Comparison of ENCODE assay signal across 8 cellular contexts in genomic region chr2:37671816-37672103, GRCh38. TPM values are rescaled to one million over a fixed set of nuclear protein-coding genes. Genes with fewer than 3 reads are reported as not detected.
DNase-seq lines count a peak whose midpoint lies in the region; ATAC-seq and TF ChIP-seq lines count a peak whose summit lies in the region.

No MANE protein-coding gene starts in this region.

- H3K79me2 ChIP-seq in Karpas-422 (ENCODE audit: low read length), result peaks cover 28% of the 10 kb centered on the region

- peak overlapping the region; percentile 92 to 100 (median 98) for H3K27ac ChIP-seq in heart left ventricle
- peak overlapping the region; percentile 46 for H3K27ac ChIP-seq in Karpas-422 (ENCODE audit: low read length)
- peak overlapping the region; percentile 93 to 94 for H3K27ac ChIP-seq in breast epithelium

- H3K9me3 ChIP-seq in heart left ventricle, result no peaks in the 10 kb centered on the region
- H3K9me3 ChIP-seq in Karpas-422 (ENCODE audit: low read length), result no peaks in the 10 kb centered on the region
- no peaks in the 10 kb centered on the region for H3K9me3 ChIP-seq in breast epithelium
- no peaks in the 10 kb centered on the region for H3K9me3 ChIP-seq in mononuclear cell (ENCODE audit: low read depth, low read length)

- TF ChIP-seq CTCF in heart left ventricle (IDR thresholded peaks at IDR 0.05), result no peak
- TF ChIP-seq CTCF in breast epithelium (IDR thresholded peaks at IDR 0.05), result no peak

- peak overlapping the region; percentile 89 for H3K4me2 ChIP-seq in Karpas-422 (ENCODE audit: low read depth, low read length, poor library complexity, severe bottlenecking)

- DNase-seq in heart left ventricle (peak in 1 of 5 donors; percentile 37), cardiac septum (ENCODE audit: low spot score) (no peak), Karpas-422 (no peak), breast epithelium (ENCODE audit: low spot score in 2 of 2) (peak in 1 of 2 donors; percentile 41), SIG-M5 treated with dmso at 0.1 percent for 504 hours (lab: John Stamatoyannopoulos, UW; ENCODE audit: unreplicated experiment) (no peak), NCI-H748 treated with DMSO at 0.1 percent for 48 hours (lab: John Stamatoyannopoulos, UW) (no peak)

- intact Hi-C loops in heart left ventricle (cut with DNase I) (loop anchor here in 8 of 10 donors (1.0 to 10.0 kb wide), 20 partner anchors 15 to 259 kb away; no protein-coding TSS in a partner anchor), cardiac septum (cut with DNase I) (loop anchor here (1.0 to 10.0 kb wide), 4 partner anchors 123 to 257 kb away; no protein-coding TSS in a partner anchor), breast epithelium (cut with DNase I; ENCODE audit: low total_unique reads) (no loop called here)

- H3K9me2 ChIP-seq in Karpas-422 (replicated peaks; ENCODE audit: insufficient read depth, low read length), result no peaks in the 10 kb centered on the region

- H3K4me1 ChIP-seq in heart left ventricle (peaks cover 0 to 69% (median 17%) of the 10 kb centered on the region in 12 donors), Karpas-422 (ENCODE audit: low read length) (peaks cover 27% of the 10 kb centered on the region), breast epithelium (no peaks in the 10 kb centered on the region), mononuclear cell (ENCODE audit: insufficient read depth, low read length) (peaks cover 68% of the 10 kb centered on the region)

- TF ChIP-seq POLR2A in heart left ventricle (IDR thresholded peaks at IDR 0.05), result no peak
- no peak for TF ChIP-seq POLR2A in breast epithelium (IDR thresholded peaks at IDR 0.05)

- H2AFZ ChIP-seq in Karpas-422 (ENCODE audit: low read length), result peak overlapping the region; percentile 97

- H3K4me3 ChIP-seq in heart left ventricle, result peak overlapping the region; percentile 54 to 99 (median 92)
- H3K4me3 ChIP-seq in Karpas-422 (ENCODE audit: low read length), result peak overlapping the region; percentile 96
- H3K4me3 ChIP-seq in breast epithelium, result peak overlapping the region; percentile 82 to 88 (median 84)
- H3K4me3 ChIP-seq in mononuclear cell (ENCODE audit: low read length), result peak overlapping the region; percentile 82

- H3K36me3 ChIP-seq in heart left ventricle (peaks cover 0 to 11% (median 0%) of the 10 kb centered on the region in 9 donors), Karpas-422 (ENCODE audit: insufficient read depth, low read length) (no peaks in the 10 kb centered on the region), breast epithelium (no peaks in the 10 kb centered on the region)

- no peaks in the 10 kb centered on the region for H3K27me3 ChIP-seq in heart left ventricle
- H3K27me3 ChIP-seq in Karpas-422 (ENCODE audit: low read length), result no peaks in the 10 kb centered on the region
- no peaks in the 10 kb centered on the region for H3K27me3 ChIP-seq in breast epithelium
- H3K27me3 ChIP-seq in mononuclear cell (ENCODE audit: insufficient read depth, low read length), result no peaks in the 10 kb centered on the region

- H4K20me1 ChIP-seq in Karpas-422 (ENCODE audit: insufficient read depth, low read depth, low read length), result no peaks in the 10 kb centered on the region

- H3K9ac ChIP-seq in Karpas-422 (ENCODE audit: low read length), result peak overlapping the region; percentile 83

- ATAC-seq in heart left ventricle (peak in 1 of 4 donors; percentile 6), HG03025 (IDR thresholded peaks at IDR 0.05; ENCODE audit: low FRiP score, unreplicated experiment) (no peak)

- WGBS in heart left ventricle, 4 donors, result 0 to 1% (median 0%) methylated on average over 3 to 29 of the region's 29 CpGs

RNA-seq across cellular contexts. Expression of gene CDC42EP3, which starts 0.3 kb away (rescaled TPM):
- total RNA-seq in heart left ventricle (100 to 1,000 TPM in 6 of 9 donors, 10 to 100 TPM in 3; 84.5 to 189 (median 124) TPM), cardiac septum (194 TPM), breast epithelium (10 to 100 TPM; 19.5 to 35.7 (median 35.7) TPM), mononuclear cell (79.9 TPM)
- polyA plus RNA-seq in heart left ventricle, result 10 to 100 TPM; 32.5 to 52.8 TPM
- total RNA-seq in Karpas-422 (2014; rRNA removed; shearing (Covaris generic); ENCODE audit: low replicate concordance), result 10.7 and 12.5 TPM in 2 replicates

Comparison
In these comparisons a context has a peak if more than half of its experiments do, and no peak if none do; other contexts are left out.
1. H3K27ac ChIP-seq: peak in every context shown above with its lines; median percentile 98 in heart left ventricle; 94 in breast epithelium; 46 in Karpas-422.